1 cellular context compared by ENCODE assay signal in the genomic region with DNA sequence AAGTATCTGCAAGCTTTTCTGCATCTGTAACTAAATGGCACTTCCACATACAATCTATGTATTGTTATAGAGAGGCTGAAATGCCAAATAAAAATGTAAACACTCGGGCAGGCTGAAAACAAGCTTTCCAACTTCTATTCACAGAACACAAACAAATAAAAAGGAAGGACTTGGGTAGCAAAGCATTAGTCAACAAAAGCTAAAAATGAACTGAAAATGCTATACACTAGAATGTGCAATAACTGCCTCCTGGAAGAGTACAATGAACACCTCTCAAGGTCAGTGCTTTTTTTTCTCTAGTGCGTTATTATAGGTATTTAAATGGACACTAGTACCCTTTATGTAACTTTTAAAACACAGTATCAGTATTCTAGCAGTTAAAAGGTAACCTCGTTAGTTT.
TF ChIP-seq lines count a peak whose summit lies in the region.

No MANE protein-coding gene starts in this region.

TF ChIP-seq in liver, 16 proteins besides CTCF, POLR2A, EP300 and RAD21 (continued from another document):
- TF ChIP-seq, protein P1, sequence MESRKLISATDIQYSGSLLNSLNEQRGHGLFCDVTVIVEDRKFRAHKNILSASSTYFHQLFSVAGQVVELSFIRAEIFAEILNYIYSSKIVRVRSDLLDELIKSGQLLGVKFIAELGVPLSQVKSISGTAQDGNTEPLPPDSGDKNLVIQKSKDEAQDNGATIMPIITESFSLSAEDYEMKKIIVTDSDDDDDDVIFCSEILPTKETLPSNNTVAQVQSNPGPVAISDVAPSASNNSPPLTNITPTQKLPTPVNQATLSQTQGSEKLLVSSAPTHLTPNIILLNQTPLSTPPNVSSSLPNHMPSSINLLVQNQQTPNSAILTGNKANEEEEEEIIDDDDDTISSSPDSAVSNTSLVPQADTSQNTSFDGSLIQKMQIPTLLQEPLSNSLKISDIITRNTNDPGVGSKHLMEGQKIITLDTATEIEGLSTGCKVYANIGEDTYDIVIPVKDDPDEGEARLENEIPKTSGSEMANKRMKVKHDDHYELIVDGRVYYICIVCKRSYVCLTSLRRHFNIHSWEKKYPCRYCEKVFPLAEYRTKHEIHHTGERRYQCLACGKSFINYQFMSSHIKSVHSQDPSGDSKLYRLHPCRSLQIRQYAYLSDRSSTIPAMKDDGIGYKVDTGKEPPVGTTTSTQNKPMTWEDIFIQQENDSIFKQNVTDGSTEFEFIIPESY (IDR thresholded peaks at IDR 0.05), result no peak
TF ChIP-seq in liver: peak in this region for 0.
